29 cellular contexts compared by ENCODE assay signal in genomic region chr22:38936562-38936961, GRCh38. TPM values are rescaled to one million over a fixed set of nuclear protein-coding genes. Genes with fewer than 3 reads are reported as not detected.
"Had no signal": no experiment of that assay in that cellular context is flagged by ENCODE, and none has a peak within 500 bp of the region (broad histone marks: within the 10 kb centered on the region; RNA-seq: fewer than 3 reads in every experiment).

No MANE protein-coding gene starts in this region.

- H3K27me3 ChIP-seq: brain microvascular endothelial cell, ovary, sigmoid colon had no signal

- H3K36me3 ChIP-seq: brain microvascular endothelial cell, heart right ventricle, neutrophil, ovary, prostate gland, sigmoid colon, thoracic aorta, WERI-Rb-1 had no signal

- H3K4me3 ChIP-seq: heart right ventricle, ovary, prostate gland, sigmoid colon, thoracic aorta had no signal

- H3K27ac ChIP-seq: brain microvascular endothelial cell, heart right ventricle, neutrophil, ovary, prostate gland, sigmoid colon, thoracic aorta, WERI-Rb-1 had no signal

- ATAC-seq: activated CD4-positive, CD25-positive, alpha-beta regulatory T cell treated with anti-CD3 and anti-CD28 coated beads, Interleukin-2, amount 50 U/mL, for 24 hours; left ventricle myocardium superior; stimulated activated effector memory CD8-positive, alpha-beta T cell treated with anti-CD3 and anti-CD28 coated beads, Interleukin-12 subunit alpha, Interleukin-12 subunit beta, amount 100 ng/mL, for 72 hours had no signal

- H3K4me1 ChIP-seq: prostate gland, sigmoid colon had no signal

- DNase-seq: activated CD4-positive, alpha-beta T cell treated with anti-CD3 and anti-CD28 coated beads for 48 hours; activated CD4-positive, alpha-beta T cell treated with anti-CD3 and anti-CD28 coated beads, Interleukin-2, amount 50 U/mL, for 48 hours; activated CD8-positive, alpha-beta memory T cell treated with anti-CD3 and anti-CD28 coated beads, Interleukin-2, amount 50 U/mL, for 48 hours; activated gamma-delta T cell; activated naive CD4-positive, alpha-beta T cell treated with anti-CD3 and anti-CD28 coated beads, Interleukin-2, amount 10 ng/mL, durations not matched to agents 7 days and 5 days; activated T-cell treated with anti-CD3 and anti-CD28 coated beads, Interleukin-2, amount 50 U/mL, for 24 hours; amniotic stem cell; brain microvascular endothelial cell; central memory CD4-positive, alpha-beta T cell; endodermal cell; foreskin fibroblast; heart right ventricle; left ventricle myocardium superior; retina; sigmoid colon; small intestine; stimulated activated CD4-positive, alpha-beta T cell treated with anti-CD3 and anti-CD28 coated beads, Interleukin-4, amount 100 ng/mL, for 24 hours; WERI-Rb-1 had no signal

- FAIRE-seq: astrocyte, small intestine had no signal

- H3K9me3 ChIP-seq: heart right ventricle, neutrophil, ovary, prostate gland, sigmoid colon, thoracic aorta had no signal

RNA-seq across cellular contexts. Expression of gene APOBEC3A, which starts 20.8 kb away (rescaled TPM):
- total RNA-seq: activated CD8-positive, alpha-beta memory T cell treated with anti-CD3 and anti-CD28 coated beads for 36 hours; astrocyte; endodermal cell; lung microvascular endothelial cell; mucosa of gallbladder; T-helper 1 cell treated with Interleukin-12 subunit alpha and Interleukin-12 subunit beta and Interleukin-4 antibody, amounts not matched to agents 30 ng/mL and 1 ng/mL, for 36 hours had no signal
